Comparison of ENCODE assay signal across 15 cellular contexts in genomic region chr2:240588669-240589068, GRCh38. TPM values are rescaled to one million over a fixed set of nuclear protein-coding genes. Genes with fewer than 3 reads are reported as not detected.
DNase-seq lines count a peak whose midpoint lies in the region; ATAC-seq and TF ChIP-seq lines count a peak whose summit lies in the region.
"Had no signal": no experiment of that assay in that cellular context is flagged by ENCODE, and none has a peak within 500 bp of the region (broad histone marks: within the 10 kb centered on the region; RNA-seq: fewer than 3 reads in every experiment).

No MANE protein-coding gene starts in this region.

- TF ChIP-seq CTCF in DOHH2 (IDR thresholded peaks at IDR 0.05; ENCODE audit: low read depth, low read length, poor library complexity, severe bottlenecking), result no peak

- H3K36me3 Mint-ChIP-seq in CD4-positive, CD25-positive, alpha-beta regulatory T cell, result no peaks in the 10 kb centered on the region
- H3K36me3 Mint-ChIP-seq in activated T-helper 17 cell treated with anti-CD3 and anti-CD28 coated beads, Interleukin-2, amount 50 U/mL, for 72 hours (ENCODE audit: low read depth), result peaks cover 19% of the 10 kb centered on the region
- peaks cover 0 to 7% of the 10 kb centered on the region in 2 donors for H3K36me3 Mint-ChIP-seq in naive B cell

- peaks cover 18% of the 10 kb centered on the region for H3F3A ChIP-seq in DOHH2 (ENCODE audit: control insufficient read depth, insufficient read depth)

- H3K4me3 Mint-ChIP-seq in CD4-positive, CD25-positive, alpha-beta regulatory T cell, result peak overlapping the region; percentile 58 to 100 (median 79)
- peak overlapping the region; percentile 92 for H3K4me3 Mint-ChIP-seq in activated T-helper 17 cell treated with anti-CD3 and anti-CD28 coated beads, Interleukin-2, amount 50 U/mL, for 72 hours
- peak overlapping the region in 5 of 8 donors; percentile 51 to 98 (median 90) for H3K4me3 Mint-ChIP-seq in naive B cell

- no peak overlapping the region for H3K4me3 ChIP-seq in CD4-positive, CD25-positive, alpha-beta regulatory T cell (ENCODE audit: low read depth, low read length)
- H3K4me3 ChIP-seq in DOHH2 (ENCODE audit: low read length), result no peak overlapping the region; the same call in 1 of the 2 replicates

- peak overlapping the region in 2 of 3 donors; percentile 33 to 81 for H3K27ac Mint-ChIP-seq in CD4-positive, CD25-positive, alpha-beta regulatory T cell
- peak overlapping the region; percentile 37 for H3K27ac Mint-ChIP-seq in activated T-helper 17 cell treated with anti-CD3 and anti-CD28 coated beads, Interleukin-2, amount 50 U/mL, for 72 hours
- peak overlapping the region in 3 of 6 donors; percentile 79 to 99 (median 80) for H3K27ac Mint-ChIP-seq in naive B cell

- H3K79me2 ChIP-seq in DOHH2 (ENCODE audit: control insufficient read depth, low read length), result peaks cover 85% of the 10 kb centered on the region

- no peaks in the 10 kb centered on the region for H3K27me3 ChIP-seq in CD4-positive, CD25-positive, alpha-beta regulatory T cell (ENCODE audit: control insufficient read depth, insufficient read depth, low read length)
- H3K27me3 ChIP-seq in DOHH2 (ENCODE audit: control insufficient read depth, low read length), result no peaks in the 10 kb centered on the region
- H3K27me3 ChIP-seq: tibial artery had no signal

- H3K9me2 ChIP-seq in DOHH2 (replicated peaks; ENCODE audit: control insufficient read depth, low read length), result no peaks in the 10 kb centered on the region

- H3K36me3 ChIP-seq in CD4-positive, CD25-positive, alpha-beta regulatory T cell (ENCODE audit: control insufficient read depth, insufficient read depth, low read length), result peaks cover 34% of the 10 kb centered on the region
- peaks cover 49% of the 10 kb centered on the region for H3K36me3 ChIP-seq in DOHH2 (ENCODE audit: control insufficient read depth, low read length)

- DNase-seq in CD4-positive, CD25-positive, alpha-beta regulatory T cell, result no peak
- DNase-seq in naive B cell (no peak), ureter (ENCODE audit: low spot score) (no peak), superior temporal gyrus (ENCODE audit: extremely low spot score) (no peak), GDM1 (lab: John Stamatoyannopoulos, UW) (no peak)
- DNase-seq: activated CD4-positive, alpha-beta T cell treated with anti-CD3 and anti-CD28 coated beads, Interleukin-2, amount 50 U/mL, for 1 hour; amniotic stem cell; foreskin fibroblast; NCI-H1436 treated with DMSO at 0.1 percent for 48 hours; NCI-H748 treated with DMSO at 0.1 percent for 48 hours had no signal

- no peak for ATAC-seq in CD4-positive, CD25-positive, alpha-beta regulatory T cell (ENCODE audit: low read depth in 2 of 2)
- ATAC-seq in activated T-helper 17 cell treated with anti-CD3 and anti-CD28 coated beads, Interleukin-2, amount 50 U/mL, for 72 hours (replicated peaks), result no peak
- no peak for ATAC-seq in naive B cell (ENCODE audit: low read depth in 2 of 2)
- no peak for ATAC-seq in HG02970 (IDR thresholded peaks at IDR 0.05; ENCODE audit: low FRiP score, unreplicated experiment)

- H3K9me3 ChIP-seq in CD4-positive, CD25-positive, alpha-beta regulatory T cell (ENCODE audit: control insufficient read depth in 2 of 2, low read length in 2 of 2), result no peaks in the 10 kb centered on the region
- no peaks in the 10 kb centered on the region for H3K9me3 ChIP-seq in DOHH2 (ENCODE audit: control insufficient read depth, insufficient read depth, low read length)
- H3K9me3 ChIP-seq: tibial artery had no signal

- H3K9me3 Mint-ChIP-seq in CD4-positive, CD25-positive, alpha-beta regulatory T cell, result no peaks in the 10 kb centered on the region
- no peaks in the 10 kb centered on the region for H3K9me3 Mint-ChIP-seq in activated T-helper 17 cell treated with anti-CD3 and anti-CD28 coated beads, Interleukin-2, amount 50 U/mL, for 72 hours
- no peaks in the 10 kb centered on the region for H3K9me3 Mint-ChIP-seq in naive B cell

- H3K27me3 Mint-ChIP-seq in CD4-positive, CD25-positive, alpha-beta regulatory T cell, result no peaks in the 10 kb centered on the region
- no peaks in the 10 kb centered on the region for H3K27me3 Mint-ChIP-seq in activated T-helper 17 cell treated with anti-CD3 and anti-CD28 coated beads, Interleukin-2, amount 50 U/mL, for 72 hours
- H3K27me3 Mint-ChIP-seq in naive B cell, result no peaks in the 10 kb centered on the region

- H3K4me1 Mint-ChIP-seq in CD4-positive, CD25-positive, alpha-beta regulatory T cell, result peaks cover 0 to 50% (median 22%) of the 10 kb centered on the region in 4 donors
- H3K4me1 Mint-ChIP-seq in activated T-helper 17 cell treated with anti-CD3 and anti-CD28 coated beads, Interleukin-2, amount 50 U/mL, for 72 hours, result peaks cover 25% of the 10 kb centered on the region
- H3K4me1 Mint-ChIP-seq in naive B cell, result peaks cover 40 to 50% (median 45%) of the 10 kb centered on the region in 3 donors

- peaks cover 13% of the 10 kb centered on the region for H4K20me1 ChIP-seq in DOHH2 (ENCODE audit: control insufficient read depth, insufficient read depth, low read depth, low read length)

- H3K4me1 ChIP-seq in CD4-positive, CD25-positive, alpha-beta regulatory T cell (ENCODE audit: control insufficient read depth, insufficient read depth, low read length, poor library complexity, severe bottlenecking), result peaks cover 41% of the 10 kb centered on the region
- peaks cover 34% of the 10 kb centered on the region for H3K4me1 ChIP-seq in DOHH2 (ENCODE audit: control insufficient read depth, low read length)

- no peak overlapping the region for H3K27ac ChIP-seq in CD4-positive, CD25-positive, alpha-beta regulatory T cell (ENCODE audit: insufficient read depth, low read length, poor library complexity, severe bottlenecking)
- no peak overlapping the region for H3K27ac ChIP-seq in DOHH2 (ENCODE audit: low read depth, low read length)
- H3K27ac ChIP-seq: tibial artery had no signal

- H3K4me2 ChIP-seq in DOHH2 (ENCODE audit: low read length), result peak overlapping the region; percentile 96

RNA-seq across cellular contexts. Expression of gene CAPN10, which starts 2.1 kb away (rescaled TPM):
- total RNA-seq in CD4-positive, CD25-positive, alpha-beta regulatory T cell, result 64.6 TPM
- 10 to 100 TPM in 1 of 4 donors, 1 to 10 TPM in 3; 6.8 to 12.2 (median 7.8) TPM for polyA plus RNA-seq in CD4-positive, CD25-positive, alpha-beta regulatory T cell
- total RNA-seq in activated T-helper 17 cell treated with anti-CD3 and anti-CD28 coated beads, Interleukin-2, amount 50 U/mL, for 72 hours, result 10 to 100 TPM; 28.6 to 42.3 TPM
- 10 to 100 TPM in 1 of 6 donors, 1 to 10 TPM in 5; 1.4 to 19.0 (median 7.5) TPM for polyA plus RNA-seq in naive B cell (ENCODE audit: low read depth in 6 of 6)
- 34.4 TPM for total RNA-seq in ureter

RNA-seq across cellular contexts. Expression of gene RNPEPL1, which starts 20.4 kb away (rescaled TPM):
- 167 TPM for total RNA-seq in CD4-positive, CD25-positive, alpha-beta regulatory T cell
- polyA plus RNA-seq in CD4-positive, CD25-positive, alpha-beta regulatory T cell, result 10 to 100 TPM; 28.5 to 83.7 (median 52.5) TPM
- total RNA-seq in activated T-helper 17 cell treated with anti-CD3 and anti-CD28 coated beads, Interleukin-2, amount 50 U/mL, for 72 hours, result 10 to 100 TPM; 27.2 to 52.7 TPM
- 10 to 100 TPM; 15.6 to 44.3 (median 28.3) TPM for polyA plus RNA-seq in naive B cell (ENCODE audit: low read depth in 6 of 6)
- total RNA-seq in ureter, result 57.3 TPM

RNA-seq across cellular contexts. Expression of gene DUSP28, which starts 28.5 kb away (rescaled TPM):
- total RNA-seq in CD4-positive, CD25-positive, alpha-beta regulatory T cell, result 8.3 TPM
- polyA plus RNA-seq in CD4-positive, CD25-positive, alpha-beta regulatory T cell, result 10 to 100 TPM; 14.9 to 27.2 (median 18.1) TPM
- total RNA-seq in activated T-helper 17 cell treated with anti-CD3 and anti-CD28 coated beads, Interleukin-2, amount 50 U/mL, for 72 hours, result 1 to 10 TPM; 3.6 to 8.3 TPM
- polyA plus RNA-seq in naive B cell (ENCODE audit: low read depth in 6 of 6), result 10 to 100 TPM; 20.5 to 39.0 (median 24.7) TPM
- 6.2 TPM for total RNA-seq in ureter

RNA-seq across cellular contexts. Expression of gene ANKMY1, which starts 30.9 kb away (rescaled TPM):
- 37.2 TPM for total RNA-seq in CD4-positive, CD25-positive, alpha-beta regulatory T cell
- 10 to 100 TPM in 1 of 4 donors, 1 to 10 TPM in 3; 3.8 to 11.8 (median 7.6) TPM for polyA plus RNA-seq in CD4-positive, CD25-positive, alpha-beta regulatory T cell
- 10 to 100 TPM; 14.5 to 28.8 TPM for total RNA-seq in activated T-helper 17 cell treated with anti-CD3 and anti-CD28 coated beads, Interleukin-2, amount 50 U/mL, for 72 hours
- polyA plus RNA-seq in naive B cell (ENCODE audit: low read depth in 6 of 6), result 10 to 100 TPM in 2 of 6 donors, 1 to 10 TPM in 4; 5.8 to 21.1 (median 8.9) TPM
- 52.8 TPM for total RNA-seq in ureter

RNA-seq across cellular contexts. Expression of gene GPR35, which starts 36.6 kb away (rescaled TPM):
- total RNA-seq in CD4-positive, CD25-positive, alpha-beta regulatory T cell, result 11.0 TPM
- polyA plus RNA-seq in CD4-positive, CD25-positive, alpha-beta regulatory T cell, result under 1 TPM; 0.24 to 0.60 (median 0.40) TPM
- 1 to 10 TPM; 2.0 to 4.4 TPM for total RNA-seq in activated T-helper 17 cell treated with anti-CD3 and anti-CD28 coated beads, Interleukin-2, amount 50 U/mL, for 72 hours
- 1 to 10 TPM in 2 of 6 donors, under 1 TPM in 3, not detected in 1; 0.54 to 2.9 (median 0.82) TPM for polyA plus RNA-seq in naive B cell (ENCODE audit: low read depth in 6 of 6)
- total RNA-seq in ureter, result 1.6 TPM
- total RNA-seq: SK-MEL-5 had no signal
